In genomic region chr7:94052398-94053180, GRCh38 we compare ENCODE assay signal across 1 cellular context.
TF ChIP-seq lines count a peak whose summit lies in the region.

No MANE protein-coding gene starts in this region.

TF ChIP-seq in GM12878, 131 proteins besides CTCF, POLR2A, EP300 and RAD21 (continued from another document and continues in another):
- no peak for TF ChIP-seq ZBTB11 (CRISPR knock-in tag; IDR thresholded peaks at IDR 0.05)
- TF ChIP-seq MTA2 (IDR thresholded peaks at IDR 0.05; ENCODE audit: low read depth) = peak; percentile 28; the same call in 1 of the 2 replicates
- TF ChIP-seq PML (IDR thresholded peaks at IDR 0.05; ENCODE audit: low read length) = no peak
- TF ChIP-seq EED (IDR thresholded peaks at IDR 0.05; ENCODE audit: low read depth) = no peak
- TF ChIP-seq CHD2 (IDR thresholded peaks at IDR 0.05; ENCODE audit: borderline replicate concordance, low read depth, low read length) = no peak
- no peak for TF ChIP-seq DPF2 (IDR thresholded peaks at IDR 0.05)
- no peak for TF ChIP-seq YBX1 (IDR thresholded peaks at IDR 0.05)
- TF ChIP-seq SIN3A (IDR thresholded peaks at IDR 0.05; ENCODE audit: low read depth, low read length) = no peak
- no peak for TF ChIP-seq RB1 (IDR thresholded peaks at IDR 0.05; ENCODE audit: borderline replicate concordance)
- no peak for TF ChIP-seq JUND (IDR thresholded peaks at IDR 0.05; ENCODE audit: low read depth, low read length)
- no peak for TF ChIP-seq NFYA (IDR thresholded peaks at IDR 0.05; ENCODE audit: borderline replicate concordance, low read depth, low read length)
- no peak for TF ChIP-seq IRF5 (IDR thresholded peaks at IDR 0.05; ENCODE audit: borderline replicate concordance)
- no peak for TF ChIP-seq MTA3 (IDR thresholded peaks at IDR 0.05; ENCODE audit: borderline replicate concordance, low read length)
- no peak for TF ChIP-seq REST (IDR thresholded peaks at IDR 0.05; ENCODE audit: low read depth, low read length)
- no peak for TF ChIP-seq E2F4 (IDR thresholded peaks at IDR 0.05; ENCODE audit: low read depth, low read length)
- no peak for TF ChIP-seq MEF2A (IDR thresholded peaks at IDR 0.05; ENCODE audit: insufficient read depth, low read depth, low read length)
- TF ChIP-seq NKRF (conservative IDR thresholded peaks at IDR 0.05) = no peak
- peak; percentile 92 for TF ChIP-seq ZBTB40 (IDR thresholded peaks at IDR 0.05; ENCODE audit: borderline replicate concordance)
- no peak for TF ChIP-seq USF2 (IDR thresholded peaks at IDR 0.05; ENCODE audit: borderline replicate concordance, low read depth, low read length)
- peak; percentile 5; the same call in 1 of the 2 replicates for TF ChIP-seq JUNB (IDR thresholded peaks at IDR 0.05)
- no peak for TF ChIP-seq TCF7 (IDR thresholded peaks at IDR 0.05; ENCODE audit: borderline replicate concordance)
- no peak for TF ChIP-seq ZNF207 (IDR thresholded peaks at IDR 0.05; ENCODE audit: borderline replicate concordance)
- TF ChIP-seq SPI1 (IDR thresholded peaks at IDR 0.05; ENCODE audit: borderline replicate concordance, insufficient read depth, low read depth, low read length) = no peak
- TF ChIP-seq IKZF2 (IDR thresholded peaks at IDR 0.05) = peak in 1 of 2 experiments; percentile 30; a peak in 2 of 4 replicates
- TF ChIP-seq ZBTB33 (IDR thresholded peaks at IDR 0.05) = no peak
- TF ChIP-seq FOXK2 (IDR thresholded peaks at IDR 0.05) = no peak
- no peak for TF ChIP-seq RELA (IDR thresholded peaks at IDR 0.05; ENCODE audit: borderline replicate concordance, partially characterized antibody)
- TF ChIP-seq STAT1 (conservative IDR thresholded peaks at IDR 0.05) = no peak
- TF ChIP-seq ZNF217 (IDR thresholded peaks at IDR 0.05) = peak; percentile 67; the same call in 1 of the 2 replicates
- 0 out of 2 replicates have a peak, but pooled peaks have one; percentile 8 for TF ChIP-seq RELB (IDR thresholded peaks at IDR 0.05; ENCODE audit: low read depth)
- TF ChIP-seq GATAD2B (conservative IDR thresholded peaks at IDR 0.05; ENCODE audit: low read depth) = no peak
- no peak for TF ChIP-seq CHD1 (IDR thresholded peaks at IDR 0.05; ENCODE audit: low read depth, low read length)
- TF ChIP-seq FOS (IDR thresholded peaks at IDR 0.05; ENCODE audit: borderline replicate concordance, extremely low read depth, insufficient read length) = no peak
